In the genomic region with DNA sequence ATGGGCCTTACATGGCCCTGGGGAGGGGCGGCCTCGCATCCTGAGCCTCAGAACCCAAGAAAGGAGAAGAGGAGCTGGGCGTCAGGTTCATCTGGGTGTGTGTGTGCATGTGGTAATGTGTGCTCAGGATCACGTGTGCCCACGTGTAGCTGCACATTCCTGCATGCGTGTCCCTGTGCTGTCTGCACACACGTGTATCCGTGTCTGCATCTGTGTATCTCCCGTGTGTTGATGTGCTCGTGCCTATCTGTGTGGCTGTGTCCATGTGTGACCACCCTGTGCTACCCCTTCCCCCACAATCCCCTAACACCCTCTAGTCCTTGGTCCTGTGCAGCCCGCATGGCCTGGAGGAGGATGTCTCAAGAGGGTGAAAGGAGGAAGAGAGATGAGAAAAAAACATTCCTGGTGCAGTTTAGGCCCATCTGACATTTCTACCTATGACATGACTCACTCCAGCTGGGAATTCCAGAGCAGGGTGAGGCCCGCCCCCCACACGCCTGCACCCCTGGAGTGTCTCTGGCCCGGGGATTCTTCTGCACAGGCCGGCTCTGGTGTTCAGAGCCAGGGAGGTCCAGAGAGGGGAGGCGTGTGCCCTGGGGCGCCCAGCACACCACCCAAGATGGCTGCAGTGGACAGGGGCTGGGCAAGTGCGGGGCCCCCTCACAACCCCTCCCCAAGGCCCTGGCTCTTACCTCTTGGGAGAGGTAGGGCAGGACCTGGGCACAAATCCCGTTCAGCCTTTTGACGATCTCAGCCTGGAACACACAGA, we compare ENCODE assay signal across 10 cellular contexts. TPM values are rescaled to one million over a fixed set of nuclear protein-coding genes. Genes with fewer than 3 reads are reported as not detected.
DNase-seq lines count a peak whose midpoint lies in the region; ATAC-seq, FAIRE-seq and TF ChIP-seq lines count a peak whose summit lies in the region.
"Had no signal": no experiment of that assay in that cellular context is flagged by ENCODE, and none has a peak within 500 bp of the region (broad histone marks: within the 10 kb centered on the region; RNA-seq: fewer than 3 reads in every experiment).

No MANE protein-coding gene starts in this region.

- H3K36me3 Mint-ChIP-seq in astrocyte (ENCODE audit: low read depth, unreplicated experiment) = peaks cover 13% of the 10 kb centered on the region

- H3K4me3 ChIP-seq in astrocyte (ENCODE audit: insufficient read depth, low read depth, low read length) (no peak overlapping the region), mesendoderm (ENCODE audit: low read length) (no peak overlapping the region), upper lobe of right lung (no peak overlapping the region)

- no peak overlapping the region for H2BK120ac ChIP-seq in mesendoderm (ENCODE audit: low read depth, low read length)

- no peak overlapping the region for H2BK15ac ChIP-seq in mesendoderm (replicated peaks; ENCODE audit: low read depth)

- H3K36me3 ChIP-seq in astrocyte (ENCODE audit: insufficient read depth, low read length) = peaks cover 12% of the 10 kb centered on the region
- H3K36me3 ChIP-seq in mesendoderm (ENCODE audit: control insufficient read depth, insufficient read depth, low read length) = peaks cover 7% of the 10 kb centered on the region
- peaks cover 67% of the 10 kb centered on the region for H3K36me3 ChIP-seq in upper lobe of right lung

- no peak overlapping the region for H3K4me3 Mint-ChIP-seq in astrocyte (ENCODE audit: unreplicated experiment)

- no peak overlapping the region for H3K27ac Mint-ChIP-seq in astrocyte (ENCODE audit: unreplicated experiment)

- peaks cover 5% of the 10 kb centered on the region for H3K79me1 ChIP-seq in mesendoderm (ENCODE audit: low read length)

- no peak overlapping the region for H3K56ac ChIP-seq in mesendoderm (ENCODE audit: low read length)

- H4K8ac ChIP-seq in mesendoderm (ENCODE audit: low read depth, low read length) = no peak overlapping the region

- H3K9me3 ChIP-seq in astrocyte (ENCODE audit: insufficient read depth, low read depth, low read length) = no peaks in the 10 kb centered on the region
- no peaks in the 10 kb centered on the region for H3K9me3 ChIP-seq in upper lobe of right lung
- H3K9me3 ChIP-seq: BE2C had no signal

- TF ChIP-seq CTCF in astrocyte (IDR thresholded peaks at IDR 0.05; ENCODE audit: insufficient read depth, low read depth, low read length) (no peak), upper lobe of right lung (IDR thresholded peaks at IDR 0.05) (no peak)

- H3K4me2 ChIP-seq in astrocyte (ENCODE audit: low read length) (peak overlapping the region; percentile 17), mesendoderm (ENCODE audit: low read length) (no peak overlapping the region)

- H3K4ac ChIP-seq in mesendoderm (ENCODE audit: low read depth, low read length) = no peak overlapping the region

- H2AK5ac ChIP-seq in mesendoderm (ENCODE audit: low read length) = no peak overlapping the region

- no CpG with 5 or more reads among the region's 20 CpGs for whole genome bisulfite sequencing in mesendoderm (ENCODE audit: extremely low coverage, insufficient coverage, low lambda C conversion rate)

- H3K27me3 Mint-ChIP-seq in astrocyte (ENCODE audit: low read depth, unreplicated experiment) = no peaks in the 10 kb centered on the region

- no peak overlapping the region for H3K23ac ChIP-seq in mesendoderm (ENCODE audit: low read length)

- H3K27me3 ChIP-seq in astrocyte (ENCODE audit: insufficient read depth, low read length) (no peaks in the 10 kb centered on the region), mesendoderm (ENCODE audit: insufficient read depth, low read length, poor library complexity) (no peaks in the 10 kb centered on the region), upper lobe of right lung (no peaks in the 10 kb centered on the region)
- H3K27me3 ChIP-seq: BE2C had no signal

- H4K20me1 ChIP-seq in astrocyte (ENCODE audit: insufficient read depth, low read length) = peaks cover 61% of the 10 kb centered on the region

- H4K5ac ChIP-seq in mesendoderm (ENCODE audit: low read length) = no peak overlapping the region

- no peak overlapping the region for H3K18ac ChIP-seq in mesendoderm (ENCODE audit: low read length)

- H2AFZ ChIP-seq in astrocyte (ENCODE audit: low read depth, low read length) = no peak overlapping the region

- H3K27ac ChIP-seq in astrocyte (ENCODE audit: low read depth, low read length) (no peak overlapping the region), mesendoderm (ENCODE audit: low read depth, low read length) (no peak overlapping the region), upper lobe of right lung (no peak overlapping the region)

- peaks cover 23% of the 10 kb centered on the region for H3K79me2 ChIP-seq in astrocyte (ENCODE audit: insufficient read depth, low read length)
- no peaks in the 10 kb centered on the region for H3K79me2 ChIP-seq in mesendoderm (ENCODE audit: control insufficient read depth, insufficient read depth, low read length)

- H2BK5ac ChIP-seq in mesendoderm (ENCODE audit: low read length) = no peak overlapping the region

- no peak for ATAC-seq in Right ventricle myocardium inferior
- ATAC-seq in upper lobe of right lung = peak; percentile 20
- ATAC-seq in HG02870 (IDR thresholded peaks at IDR 0.05; ENCODE audit: unreplicated experiment) = no peak
- ATAC-seq in HG03354 (IDR thresholded peaks at IDR 0.05; ENCODE audit: poor library complexity, severe bottlenecking, unreplicated experiment) = no peak

- H3K9ac ChIP-seq in astrocyte (ENCODE audit: low read length) (no peak overlapping the region), mesendoderm (ENCODE audit: low read length) (no peak overlapping the region)

- peaks cover 8% of the 10 kb centered on the region for H3K4me1 Mint-ChIP-seq in astrocyte (ENCODE audit: low read depth, unreplicated experiment)

- H3K9me3 Mint-ChIP-seq in astrocyte (ENCODE audit: unreplicated experiment) = no peaks in the 10 kb centered on the region

- no peak for FAIRE-seq in astrocyte (lab: Jason Lieb, UNC)

- DNase-seq in Right ventricle myocardium inferior (ENCODE audit: missing footprints) = peak; percentile 39
- DNase-seq in cardiac septum (ENCODE audit: low spot score) = no peak
- DNase-seq in astrocyte (ENCODE audit: low read depth) = peak; percentile 31
- peak; percentile 53 for DNase-seq in mesendoderm
- no peak for DNase-seq in upper lobe of right lung
- no peak for DNase-seq in HuH-7 (ENCODE audit: low spot score)
- DNase-seq: BE2C, KG1 had no signal

- intact Hi-C loops in Right ventricle myocardium inferior (cut with DNase I) (no loop called here), cardiac septum (cut with DNase I) (no loop called here), upper lobe of right lung (cut with DNase I) (no loop called here)

- H3K4me1 ChIP-seq in astrocyte (ENCODE audit: insufficient read depth, low read length) (peaks cover 24% of the 10 kb centered on the region), mesendoderm (ENCODE audit: control insufficient read depth, low read depth, low read length) (peaks cover 2% of the 10 kb centered on the region), upper lobe of right lung (peaks cover 34% of the 10 kb centered on the region)

RNA-seq across cellular contexts. Expression of a gene that starts 7.1 kb away (rescaled TPM):
- total RNA-seq in Right ventricle myocardium inferior (775 TPM), cardiac septum (804 TPM), astrocyte (200 and 210 TPM in 2 replicates), upper lobe of right lung (458 TPM)
- polyA plus RNA-seq in mesendoderm (2013, experiment 1 of 2) = 69.9 TPM
- polyA plus RNA-seq in mesendoderm (2013, experiment 2 of 2) = 71.4 TPM

RNA-seq across cellular contexts. Expression of a gene that starts 26.1 kb away (rescaled TPM):
- total RNA-seq in Right ventricle myocardium inferior (58.6 TPM), cardiac septum (48.0 TPM), astrocyte (0.48 and 0.79 TPM in 2 replicates), upper lobe of right lung (58.6 TPM)
- polyA plus RNA-seq in mesendoderm (2013, experiment 1 of 2) = 1.7 TPM
- 1.8 TPM for polyA plus RNA-seq in mesendoderm (2013, experiment 2 of 2)

RNA-seq across cellular contexts. Expression of a gene that starts 39.0 kb away (rescaled TPM):
- total RNA-seq in Right ventricle myocardium inferior (64.7 TPM), cardiac septum (60.9 TPM), astrocyte (39.9 and 41.0 TPM in 2 replicates), upper lobe of right lung (66.3 TPM)
- 19.0 TPM for polyA plus RNA-seq in mesendoderm (2013, experiment 1 of 2)
- polyA plus RNA-seq in mesendoderm (2013, experiment 2 of 2) = 19.6 TPM

Comparison
In these comparisons a context has a peak if more than half of its experiments do, and no peak if none do; other contexts are left out.
1. DNase-seq: peak in Right ventricle myocardium inferior (single experiment), astrocyte (single experiment) and mesendoderm (single experiment); none in cardiac septum (single experiment), upper lobe of right lung (single experiment) and HuH-7 (single experiment).
2. RNA of a gene that starts 26.1 kb away (total RNA-seq): 58.6 TPM in upper lobe of right lung (single experiment), 58.6 TPM in Right ventricle myocardium inferior (single experiment) and 48.0 TPM in cardiac septum (single experiment); 0.48 to 0.79 TPM in astrocyte; every median in the first group is over 10 times any median in the second.